In genomic region chr12:53868516-53868986, GRCh38 we compare ENCODE assay signal across 13 cellular contexts.
A peak's percentile ranks its signal among the peaks of the same experiment; 100 is the strongest.
DNase-seq lines count a peak whose midpoint lies in the region; ATAC-seq, FAIRE-seq and TF ChIP-seq lines count a peak whose summit lies in the region.
"Had no signal": no experiment of that assay in that cellular context is flagged by ENCODE, and none has a peak within 500 bp of the region (broad histone marks: within the 10 kb centered on the region; RNA-seq: fewer than 3 reads in every experiment).

No MANE protein-coding gene starts in this region.

- H3K9ac ChIP-seq in GM12878 (ENCODE audit: control insufficient read depth, insufficient read depth, low read length): no peak overlapping the region
- H3K9ac ChIP-seq in mesendoderm (ENCODE audit: low read length): no peak overlapping the region

- ATAC-seq in GM12878 (no peak), GM18520 (IDR thresholded peaks at IDR 0.05; ENCODE audit: unreplicated experiment) (no peak), aorta (ENCODE audit: low FRiP score) (no peak)

- peak overlapping the region; percentile 39 for H3K23ac ChIP-seq in mesendoderm (ENCODE audit: low read length)

- H3K4me3 ChIP-seq in HEK293 (ENCODE audit: low read depth, low read length) (no peak overlapping the region), GM12878 (no peak overlapping the region), mesendoderm (ENCODE audit: low read length) (no peak overlapping the region), aorta (ENCODE audit: low read length in 2 of 2) (no peak overlapping the region)
- H3K4me3 ChIP-seq: coronary artery, tibial artery had no signal

- DNase-seq in GM12878 (ENCODE audit: low read depth, low spot score) (no peak), mesendoderm (peak; percentile 60), aorta (no peak), SKM-1 (lab: John Stamatoyannopoulos, UW; ENCODE audit: unreplicated experiment) (no peak)
- no peak for DNase-seq in stimulated activated CD8-positive, alpha-beta memory T cell treated with anti-CD3 and anti-CD28 coated beads, Interleukin-4, amount 100 ng/mL, for 48 hours
- DNase-seq: DMS79 treated with DMSO at 0.1 percent for 48 hours, NCI-H1092, tibial artery had no signal

- in situ Hi-C loops in GM12878 (cut with MboI): no loop called here

- H4K20me1 ChIP-seq in GM12878 (ENCODE audit: control insufficient read depth, insufficient read depth): no peaks in the 10 kb centered on the region

- RAD21 ChIA-PET in GM12878 (lab: Charles Lee; ENCODE audit: unreplicated experiment): no interaction called here

- intact Hi-C loops in GM12878 (cut with micrococcal nuclease; ENCODE audit: unreplicated experiment): no loop called here
- intact Hi-C loops in aorta (cut with DNase I): no loop called here

- no peak overlapping the region for H4K8ac ChIP-seq in mesendoderm (ENCODE audit: low read depth, low read length)

- no TSS peak for BruUV-seq in GM12878 (replicated peaks; lab: Mats Ljungman, UMichigan)

- H3K36me3 ChIP-seq in HEK293 (ENCODE audit: control insufficient read depth in 2 of 2, insufficient read depth in 1 of 2, low read length in 2 of 2) (no peaks in the 10 kb centered on the region), GM12878 (ENCODE audit: control insufficient read depth in 2 of 2, insufficient read depth in 2 of 2, low read length in 1 of 2) (no peaks in the 10 kb centered on the region), mesendoderm (ENCODE audit: control insufficient read depth, insufficient read depth, low read length) (no peaks in the 10 kb centered on the region), aorta (ENCODE audit: control insufficient read depth in 1 of 2, insufficient read depth in 2 of 2, low read length in 1 of 2) (no peaks in the 10 kb centered on the region)
- H3K36me3 ChIP-seq: tibial artery had no signal

- H2AK5ac ChIP-seq in mesendoderm (ENCODE audit: low read length): no peak overlapping the region

- no peak overlapping the region for H3K4me2 ChIP-seq in GM12878 (ENCODE audit: control insufficient read depth, insufficient read depth)
- H3K4me2 ChIP-seq in mesendoderm (ENCODE audit: low read length): no peak overlapping the region

- H3K79me1 ChIP-seq in mesendoderm (ENCODE audit: low read length): no peaks in the 10 kb centered on the region

- no peak for FAIRE-seq in GM12878 (lab: Jason Lieb, UNC)
- FAIRE-seq: endothelial cell of umbilical vein had no signal

- TF ChIP-seq POLR2A in GM12878 (IDR thresholded peaks at IDR 0.05; ENCODE audit: low read depth, low read length): no peak

- no peak overlapping the region for H2BK15ac ChIP-seq in mesendoderm (replicated peaks; ENCODE audit: low read depth)

- H3K9me3 ChIP-seq in HEK293 (ENCODE audit: control insufficient read depth, insufficient read depth, low read depth, low read length): no peaks in the 10 kb centered on the region
- no peaks in the 10 kb centered on the region for H3K9me3 ChIP-seq in GM12878 (replicated peaks; ENCODE audit: control insufficient read depth, insufficient read depth, low read length)
- no peaks in the 10 kb centered on the region for H3K9me3 ChIP-seq in aorta (ENCODE audit: control insufficient read depth, low read length)
- H3K9me3 ChIP-seq: tibial artery had no signal

- POLR2A ChIA-PET in HEK293 (lab: Yijun Ruan, JAX): no interaction called here
- POLR2A ChIA-PET in GM12878 (lab: Charles Lee): no interaction called here

- peaks cover 18% of the 10 kb centered on the region for H3K4me1 ChIP-seq in HEK293 (ENCODE audit: control insufficient read depth, insufficient read depth, low read length)
- H3K4me1 ChIP-seq in GM12878 (ENCODE audit: control insufficient read depth, insufficient read depth, low read length): no peaks in the 10 kb centered on the region
- H3K4me1 ChIP-seq in mesendoderm (ENCODE audit: control insufficient read depth, low read depth, low read length): no peaks in the 10 kb centered on the region
- no peaks in the 10 kb centered on the region for H3K4me1 ChIP-seq in aorta (ENCODE audit: control insufficient read depth in 1 of 2, insufficient read depth in 2 of 2, low read length in 2 of 2)

- H3K27ac ChIP-seq in 22Rv1 (peak overlapping the region; percentile 50), HEK293 (ENCODE audit: extremely low read depth, low read depth, low read length) (no peak overlapping the region), GM12878 (ENCODE audit: control insufficient read depth, insufficient read depth) (no peak overlapping the region), mesendoderm (ENCODE audit: low read depth, low read length) (no peak overlapping the region), aorta (ENCODE audit: low read depth in 1 of 2, low read length in 2 of 2) (no peak overlapping the region)
- H3K27ac ChIP-seq: coronary artery, tibial artery had no signal

- no peak for TF ChIP-seq EP300 in GM12878 (IDR thresholded peaks at IDR 0.05; ENCODE audit: borderline replicate concordance in 1 of 2, control insufficient read depth in 1 of 2, low read depth in 2 of 2, low read length in 2 of 2)

- no peak overlapping the region for H3K18ac ChIP-seq in mesendoderm (ENCODE audit: low read length)

- H3K4ac ChIP-seq in mesendoderm (ENCODE audit: low read depth, low read length): no peak overlapping the region

- no peaks in the 10 kb centered on the region for H3K79me2 ChIP-seq in GM12878 (ENCODE audit: control insufficient read depth, insufficient read depth, low read length)
- no peaks in the 10 kb centered on the region for H3K79me2 ChIP-seq in mesendoderm (ENCODE audit: control insufficient read depth, insufficient read depth, low read length)

- no peak overlapping the region for H2BK5ac ChIP-seq in mesendoderm (ENCODE audit: low read length)

- H3K56ac ChIP-seq in mesendoderm (ENCODE audit: low read length): no peak overlapping the region

- 20% methylated on average over 5 of the region's 5 CpGs for WGBS in GM12878 (ENCODE audit: insufficient coverage, insufficient replicate concordance, low lambda C conversion rate, missing lambda C conversion rate)
- WGBS in mesendoderm (ENCODE audit: extremely low coverage, insufficient coverage, low lambda C conversion rate): no CpG with 5 or more reads among the region's 5 CpGs
- 69 to 74% methylated on average over 5 of the region's 5 CpGs for WGBS in aorta, 2 donors

- H3K27me3 ChIP-seq in GM12878 (replicated peaks in 1 of 2; ENCODE audit: control insufficient read depth in 2 of 2, insufficient read depth in 2 of 2, low read length in 1 of 2) (no peaks in the 10 kb centered on the region), mesendoderm (ENCODE audit: insufficient read depth, low read length, poor library complexity) (no peaks in the 10 kb centered on the region), aorta (ENCODE audit: control insufficient read depth in 1 of 2, insufficient read depth in 2 of 2, low read length in 1 of 2) (peaks cover 0 to 5% of the 10 kb centered on the region in 2 donors)

- SMC1A ChIA-PET in GM12878 (lab: Charles Lee; ENCODE audit: uncharacterized antibody, unreplicated experiment): interaction anchor here (0.7 to 0.9 kb wide), 2 partner anchors 12 to 156 kb away, joined by 3 read pairs; no protein-coding TSS in a partner anchor

- no peak overlapping the region for H4K5ac ChIP-seq in mesendoderm (ENCODE audit: low read length)

- TF ChIP-seq RAD21 in GM12878 (IDR thresholded peaks at IDR 0.05; ENCODE audit: insufficient read depth, low read depth, low read length): no peak

- CTCF ChIA-PET in HEK293 (lab: Yijun Ruan, JAX) (no interaction called here), GM12878 (lab: Yijun Ruan, JAX) (interaction anchor here (1.2 kb wide), 1 partner anchor 112 kb away, joined by 3 read pairs; no protein-coding TSS in a partner anchor)

- TF ChIP-seq CTCF in 22Rv1 (IDR thresholded peaks at IDR 0.05): no peak
- no peak for TF ChIP-seq CTCF in HEK293 (tag by site-specific recombination; IDR thresholded peaks at IDR 0.05)
- no peak for TF ChIP-seq CTCF in GM12878 (IDR thresholded peaks at IDR 0.05 in 2 of 3, conservative IDR thresholded peaks at IDR 0.05 in 1 of 3; ENCODE audit: control insufficient read depth in 2 of 3, extremely low read depth in 1 of 3, insufficient read depth in 1 of 3, low read depth in 3 of 3, low read length in 3 of 3)

- H2BK120ac ChIP-seq in mesendoderm (ENCODE audit: low read depth, low read length): no peak overlapping the region

- no peak overlapping the region for H2AFZ ChIP-seq in GM12878 (ENCODE audit: control insufficient read depth, low read depth, low read length)

TF ChIP-seq in HEK293, 187 proteins besides CTCF, POLR2A, EP300 and RAD21 (continues in another document):
- no peak for TF ChIP-seq ZNF626 (tag by site-specific recombination; IDR thresholded peaks at IDR 0.05)
- no peak for TF ChIP-seq ZNF426 (tag by site-specific recombination; IDR thresholded peaks at IDR 0.05)
- TF ChIP-seq ZNF529 (tag by site-specific recombination; IDR thresholded peaks at IDR 0.05; ENCODE audit: insufficient replicate concordance): peak; percentile 80
- no peak for TF ChIP-seq TRIM28 (IDR thresholded peaks at IDR 0.05; ENCODE audit: borderline replicate concordance, low read length)

TF ChIP-seq in GM12878, 131 proteins besides CTCF, POLR2A, EP300 and RAD21 (continues in another document):
- TF ChIP-seq YBX1 (IDR thresholded peaks at IDR 0.05): no peak
- TF ChIP-seq BMI1 (IDR thresholded peaks at IDR 0.05; ENCODE audit: borderline replicate concordance): peak; percentile 88
- no peak for TF ChIP-seq TBL1XR1 (IDR thresholded peaks at IDR 0.05; ENCODE audit: low read depth, low read length)
- no peak for TF ChIP-seq NBN (IDR thresholded peaks at IDR 0.05)
- TF ChIP-seq TCF7 (IDR thresholded peaks at IDR 0.05; ENCODE audit: borderline replicate concordance): no peak
- TF ChIP-seq ESRRA (IDR thresholded peaks at IDR 0.05; ENCODE audit: low read length): no peak
- no peak for TF ChIP-seq MXI1 (IDR thresholded peaks at IDR 0.05; ENCODE audit: low read depth, low read length)
